In genomic region chr2:10556271-10557140, GRCh38 we compare ENCODE assay signal across 15 cellular contexts.
"Had no signal": no experiment of that assay in that cellular context is flagged by ENCODE, and none has a peak within 500 bp of the region (broad histone marks: within the 10 kb centered on the region; RNA-seq: fewer than 3 reads in every experiment).

No MANE protein-coding gene starts in this region.

- H3K4me3 ChIP-seq: heart left ventricle, prostate gland, sigmoid colon, skin epidermis, stomach had no signal

- H3K36me3 Mint-ChIP-seq: natural killer cell treated with Interleukin-12 subunit alpha and Interleukin-12 subunit beta and Interleukin-15 and Interleukin-18, amount 100 ng/mL, for 72 hours had no signal

- DNase-seq: effector memory CD4-positive, alpha-beta T cell; heart left ventricle; hippocampal formation; mammary epithelial cell; sigmoid colon; stimulated activated CD4-positive, alpha-beta T cell treated with anti-CD3 and anti-CD28 coated beads, Interleukin-12 subunit alpha, Interleukin-12 subunit beta, amount 100 ng/mL, for 4 hours; stimulated activated naive CD4-positive, alpha-beta T cell; stomach; substantia nigra; trophoblast cell had no signal

- H2AFZ ChIP-seq: parathyroid adenoma had no signal

- H3K27ac Mint-ChIP-seq: mesothelial cell of epicardium; natural killer cell treated with Interleukin-12 subunit alpha and Interleukin-12 subunit beta and Interleukin-15 and Interleukin-18, amount 100 ng/mL, for 72 hours had no signal

- H3K4me1 ChIP-seq: prostate gland, sigmoid colon, stomach had no signal

- H3K9ac ChIP-seq: parathyroid adenoma had no signal

- H3K9me3 ChIP-seq: heart left ventricle, prostate gland, sigmoid colon, stomach had no signal

- H3K9me3 Mint-ChIP-seq: natural killer cell treated with Interleukin-12 subunit alpha and Interleukin-12 subunit beta and Interleukin-15 and Interleukin-18, amount 100 ng/mL, for 72 hours had no signal

- H3K27ac ChIP-seq: parathyroid adenoma, prostate gland, sigmoid colon, stomach had no signal

- H3K27me3 ChIP-seq: sigmoid colon had no signal

- H3K36me3 ChIP-seq: heart left ventricle, prostate gland, sigmoid colon had no signal

- H3K4me3 Mint-ChIP-seq: mesothelial cell of epicardium; natural killer cell treated with Interleukin-12 subunit alpha and Interleukin-12 subunit beta and Interleukin-15 and Interleukin-18, amount 100 ng/mL, for 72 hours had no signal

- ATAC-seq: natural killer cell treated with Interleukin-12 subunit alpha and Interleukin-12 subunit beta and Interleukin-15 and Interleukin-18, amount 100 ng/mL, for 72 hours had no signal
